In the genomic region with DNA sequence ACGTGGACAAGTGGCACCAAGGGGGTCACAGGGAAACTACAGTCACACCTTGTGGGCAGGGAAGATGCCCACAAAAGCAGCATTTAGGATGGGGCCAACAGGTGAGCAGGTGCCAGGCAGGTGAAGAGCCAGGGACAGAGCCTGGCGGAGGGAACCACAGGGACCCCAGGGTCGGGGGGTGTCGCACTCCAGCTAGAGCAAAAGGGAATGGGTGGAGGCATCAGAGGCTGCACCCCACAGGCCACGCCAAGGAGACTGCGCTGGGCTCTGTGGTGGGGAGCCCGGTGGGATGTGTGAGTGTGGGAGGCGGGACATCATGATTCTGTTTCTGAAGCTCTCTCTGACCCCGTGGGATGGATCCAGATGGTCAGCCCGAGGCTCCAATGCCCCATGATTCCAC, we compare ENCODE assay signal across 13 cellular contexts.
A peak's percentile ranks its signal among the peaks of the same experiment; 100 is the strongest.
DNase-seq lines count a peak whose midpoint lies in the region; ATAC-seq and TF ChIP-seq lines count a peak whose summit lies in the region.
"Had no signal": no experiment of that assay in that cellular context is flagged by ENCODE, and none has a peak within 500 bp of the region (broad histone marks: within the 10 kb centered on the region; RNA-seq: fewer than 3 reads in every experiment).

No MANE protein-coding gene starts in this region.

- H3K36me3 ChIP-seq in gastrocnemius medialis: peaks cover 0 to 62% of the 10 kb centered on the region in 2 donors

- H3K4me1 Mint-ChIP-seq in endothelial cell (ENCODE audit: unreplicated experiment): no peaks in the 10 kb centered on the region
- H3K4me1 Mint-ChIP-seq in glutamatergic neuron (ENCODE audit: low read depth, unreplicated experiment): peaks cover 10% of the 10 kb centered on the region
- H3K4me1 Mint-ChIP-seq in stimulated activated memory B cell treated with anti-CD40 and anti-IgM and Interleukin-4, amounts not matched to agents 10 μg/mL and 1 μg/mL and 100 μg/mL, for 72 hours: peaks cover 33% of the 10 kb centered on the region

- H3K4me3 Mint-ChIP-seq in endothelial cell (ENCODE audit: unreplicated experiment): no peak overlapping the region
- H3K4me3 Mint-ChIP-seq in glutamatergic neuron (ENCODE audit: unreplicated experiment): no peak overlapping the region
- H3K4me3 Mint-ChIP-seq in stimulated activated memory B cell treated with anti-CD40 and anti-IgM and Interleukin-4, amounts not matched to agents 10 μg/mL and 1 μg/mL and 100 μg/mL, for 72 hours: no peak overlapping the region
- H3K4me3 Mint-ChIP-seq: B cell; CD4-positive, alpha-beta memory T cell had no signal

- H3K9me3 ChIP-seq in gastrocnemius medialis: no peaks in the 10 kb centered on the region
- H3K9me3 ChIP-seq: HAP-1 had no signal

- H3K4me3 ChIP-seq in gastrocnemius medialis: no peak overlapping the region
- H3K4me3 ChIP-seq: GM12878, HAP-1 had no signal

- peaks cover 47% of the 10 kb centered on the region for H3K36me3 Mint-ChIP-seq in endothelial cell (ENCODE audit: low read depth, unreplicated experiment)
- no peaks in the 10 kb centered on the region for H3K36me3 Mint-ChIP-seq in glutamatergic neuron (ENCODE audit: unreplicated experiment)
- peaks cover 81% of the 10 kb centered on the region for H3K36me3 Mint-ChIP-seq in stimulated activated memory B cell treated with anti-CD40 and anti-IgM and Interleukin-4, amounts not matched to agents 10 μg/mL and 1 μg/mL and 100 μg/mL, for 72 hours

- in situ Hi-C loops in gastrocnemius medialis (cut with MboI; ENCODE audit: low sequenced_read_pairs in 4 of 4): no loop called here

- peaks cover 12 to 16% of the 10 kb centered on the region in 2 donors for H3K4me1 ChIP-seq in gastrocnemius medialis
- H3K4me1 ChIP-seq: HAP-1 had no signal

- no peaks in the 10 kb centered on the region for H3K27me3 ChIP-seq in gastrocnemius medialis

- no peak for TF ChIP-seq CTCF in endothelial cell (IDR thresholded peaks at IDR 0.05; ENCODE audit: unreplicated experiment)
- TF ChIP-seq CTCF in glutamatergic neuron (IDR thresholded peaks at IDR 0.05; ENCODE audit: partially characterized antibody, unreplicated experiment): no peak
- TF ChIP-seq CTCF in gastrocnemius medialis (IDR thresholded peaks at IDR 0.05 in 4 of 5, conservative IDR thresholded peaks at IDR 0.05 in 1 of 5): no peak

- H3K27ac ChIP-seq in gastrocnemius medialis: no peak overlapping the region

- TF ChIP-seq POLR2A in gastrocnemius medialis (IDR thresholded peaks at IDR 0.05): no peak

- H3K9me3 Mint-ChIP-seq in endothelial cell (ENCODE audit: unreplicated experiment): no peaks in the 10 kb centered on the region
- peaks cover 3% of the 10 kb centered on the region for H3K9me3 Mint-ChIP-seq in glutamatergic neuron (ENCODE audit: unreplicated experiment)
- H3K9me3 Mint-ChIP-seq in stimulated activated memory B cell treated with anti-CD40 and anti-IgM and Interleukin-4, amounts not matched to agents 10 μg/mL and 1 μg/mL and 100 μg/mL, for 72 hours: no peaks in the 10 kb centered on the region
- H3K9me3 Mint-ChIP-seq: CD4-positive, alpha-beta memory T cell had no signal

- no peak for ATAC-seq in stimulated activated memory B cell treated with anti-CD40 and anti-IgM and Interleukin-4, amounts not matched to agents 10 μg/mL and 1 μg/mL and 100 μg/mL, for 72 hours
- ATAC-seq in SK-N-SH treated with all-trans-retinoic acid at 6 μM for 48 hours (no peak), left ventricle myocardium superior (no peak), gastrocnemius medialis (no peak)
- ATAC-seq: GM12878 had no signal

- peaks cover 9% of the 10 kb centered on the region for H3K27me3 Mint-ChIP-seq in endothelial cell (ENCODE audit: unreplicated experiment)
- H3K27me3 Mint-ChIP-seq in glutamatergic neuron (ENCODE audit: unreplicated experiment): peaks cover 2% of the 10 kb centered on the region
- no peaks in the 10 kb centered on the region for H3K27me3 Mint-ChIP-seq in stimulated activated memory B cell treated with anti-CD40 and anti-IgM and Interleukin-4, amounts not matched to agents 10 μg/mL and 1 μg/mL and 100 μg/mL, for 72 hours
- H3K27me3 Mint-ChIP-seq: B cell; CD4-positive, alpha-beta memory T cell had no signal

- intact Hi-C loops in left ventricle myocardium superior (cut with micrococcal nuclease): no loop called here
- intact Hi-C loops in gastrocnemius medialis (cut with DNase I; ENCODE audit: low total_unique reads): no loop called here

- no peak for DNase-seq in endothelial cell (ENCODE audit: low spot score)
- DNase-seq in glutamatergic neuron: no peak
- DNase-seq in left ventricle myocardium superior: no peak
- DNase-seq in NOMO-1 treated with DMSO at 0.1 percent for 48 hours (lab: John Stamatoyannopoulos, UW; ENCODE audit: unreplicated experiment): no peak
- DNase-seq in gastrocnemius medialis: no peak
- DNase-seq: CD4-positive, alpha-beta memory T cell; DMS79; GOT3 had no signal

- H3K27ac Mint-ChIP-seq in endothelial cell (ENCODE audit: unreplicated experiment) (peak overlapping the region; percentile 42), glutamatergic neuron (ENCODE audit: unreplicated experiment) (peak overlapping the region; percentile 79)
- H3K27ac Mint-ChIP-seq in stimulated activated memory B cell treated with anti-CD40 and anti-IgM and Interleukin-4, amounts not matched to agents 10 μg/mL and 1 μg/mL and 100 μg/mL, for 72 hours: peak overlapping the region; percentile 27
- H3K27ac Mint-ChIP-seq: B cell had no signal

TF ChIP-seq in SK-N-SH treated with all-trans-retinoic acid at 6 μM for 48 hours, 23 proteins besides CTCF, POLR2A, EP300 and RAD21:
- no peak for TF ChIP-seq RARB (CRISPR knock-in tag; IDR thresholded peaks at IDR 0.05)
- no peak for TF ChIP-seq ISL1 (CRISPR knock-in tag; IDR thresholded peaks at IDR 0.05)
- no peak for TF ChIP-seq OSR1 (CRISPR knock-in tag; IDR thresholded peaks at IDR 0.05)
- TF ChIP-seq ZFP30 (CRISPR knock-in tag; IDR thresholded peaks at IDR 0.05): no peak
- no peak for TF ChIP-seq SNAI2 (CRISPR knock-in tag; IDR thresholded peaks at IDR 0.05)

Comparison
In these comparisons a context has a peak if more than half of its experiments do, and no peak if none do; other contexts are left out.
1. H3K27ac Mint-ChIP-seq: peak in every context shown above with its lines; median percentile 79 in glutamatergic neuron; 42 in endothelial cell; 27 in stimulated activated memory B cell treated with anti-CD40 and anti-IgM and Interleukin-4, amounts not matched to agents 10 μg/mL and 1 μg/mL and 100 μg/mL, for 72 hours.